22 cellular contexts compared by ENCODE assay signal in the genomic region with DNA sequence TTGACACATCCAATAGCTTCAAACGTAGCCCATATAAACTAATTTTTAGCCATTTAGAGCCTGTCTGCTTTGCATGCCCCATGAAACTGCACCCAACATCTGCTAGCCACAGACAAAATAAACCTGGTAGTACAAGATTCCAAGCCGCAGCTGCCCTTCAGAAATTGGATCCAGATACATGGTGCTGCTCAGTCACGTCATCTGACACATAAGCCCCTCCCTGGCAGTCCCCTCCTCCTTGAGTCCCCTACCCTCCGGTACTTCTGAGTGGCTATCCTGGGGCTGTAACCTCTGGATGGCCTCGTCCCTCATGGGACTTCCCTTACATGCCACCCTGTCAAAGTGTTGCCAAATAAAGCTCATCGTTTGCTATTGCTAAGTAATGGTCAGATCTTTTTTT. TPM values are rescaled to one million over a fixed set of nuclear protein-coding genes. Genes with fewer than 3 reads are reported as not detected.
DNase-seq lines count a peak whose midpoint lies in the region; ATAC-seq and TF ChIP-seq lines count a peak whose summit lies in the region.
"Had no signal": no experiment of that assay in that cellular context is flagged by ENCODE, and none has a peak within 500 bp of the region (broad histone marks: within the 10 kb centered on the region; RNA-seq: fewer than 3 reads in every experiment).

No MANE protein-coding gene starts in this region.

- POLR2A ChIA-PET in Caco-2 (lab: Charles Lee): no interaction called here

- intact Hi-C loops in Caco-2 (cut with micrococcal nuclease; ENCODE audit: unreplicated experiment): no loop called here

- H3K27me3 Mint-ChIP-seq in neural progenitor cell (ENCODE audit: insufficient read depth, low read depth) (no peaks in the 10 kb centered on the region), Caco-2 (ENCODE audit: insufficient read depth, unreplicated experiment) (no peaks in the 10 kb centered on the region)

- CTCF ChIA-PET in Caco-2 (lab: Charles Lee): no interaction called here

- H3K4me1 Mint-ChIP-seq in neural progenitor cell (peaks cover 34% of the 10 kb centered on the region), Caco-2 (ENCODE audit: low read depth, unreplicated experiment) (peaks cover 25% of the 10 kb centered on the region)

- no peak overlapping the region for H2AFZ ChIP-seq in neural progenitor cell (replicated peaks)

- no peaks in the 10 kb centered on the region for H3K9me3 Mint-ChIP-seq in neural progenitor cell
- no peaks in the 10 kb centered on the region for H3K9me3 Mint-ChIP-seq in Caco-2 (ENCODE audit: unreplicated experiment)

- no peak overlapping the region for H3K4me3 Mint-ChIP-seq in neural progenitor cell
- no peak overlapping the region for H3K4me3 Mint-ChIP-seq in Caco-2 (ENCODE audit: unreplicated experiment)
- H3K4me3 Mint-ChIP-seq: CD8-positive, alpha-beta T cell had no signal

- no peak for ATAC-seq in HG03196 (IDR thresholded peaks at IDR 0.05; ENCODE audit: unreplicated experiment)
- ATAC-seq: CD8-positive, alpha-beta T cell had no signal

- BruUV-seq in Caco-2 (replicated peaks; lab: Mats Ljungman, UMichigan): no TSS peak

- DNase-seq in AG20443 (ENCODE audit: low spot score) (peak; percentile 34), SK-N-DZ (ENCODE audit: low spot score) (peak; percentile 17), left kidney (ENCODE audit: low read depth, low spot score) (peak; percentile 30), neural progenitor cell (ENCODE audit: low spot score) (no peak), Caco-2 (no peak), DMS53 treated with DMSO at 0.1 percent for 48 hours (lab: John Stamatoyannopoulos, UW; ENCODE audit: unreplicated experiment) (no peak)
- DNase-seq: AML-193; C1 segment of cervical spinal cord; Calu3; CD8-positive, alpha-beta T cell; DMS153; EL; MV-4-11; NCI-H1105 treated with DMSO at 0.1 percent for 48 hours; NCI-H2029 treated with DMSO at 0.1 percent for 48 hours; NCI-H226; NCI-H510A treated with DMSO at 0.1 percent for 48 hours; NCI-H748 treated with DMSO at 0.1 percent for 48 hours had no signal

- H3K36me3 Mint-ChIP-seq in neural progenitor cell: no peaks in the 10 kb centered on the region
- H3K36me3 Mint-ChIP-seq in Caco-2 (ENCODE audit: insufficient read depth, unreplicated experiment): no peaks in the 10 kb centered on the region

- H3K4me2 ChIP-seq in neural progenitor cell: no peak overlapping the region
- H3K4me2 ChIP-seq: KMS-11 had no signal

- no peaks in the 10 kb centered on the region for H3K79me2 ChIP-seq in neural progenitor cell (ENCODE audit: low read depth)

- no peak overlapping the region for H3K9ac ChIP-seq in neural progenitor cell
- H3K9ac ChIP-seq: KMS-11 had no signal

- H3K4me1 ChIP-seq in neural progenitor cell: peaks cover 50% of the 10 kb centered on the region
- H3K4me1 ChIP-seq in Caco-2: peaks cover 34% of the 10 kb centered on the region

- no peak overlapping the region for H3K4me3 ChIP-seq in neural progenitor cell
- no peak overlapping the region for H3K4me3 ChIP-seq in Caco-2 (ENCODE audit: low read depth, low read length)
- H3K4me3 ChIP-seq: SJSA1 had no signal

- H3K27ac ChIP-seq in neural progenitor cell: no peak overlapping the region
- H3K27ac ChIP-seq: KMS-11, SJSA1 had no signal

- TF ChIP-seq CTCF in neural progenitor cell (IDR thresholded peaks at IDR 0.05) (no peak), Caco-2 (IDR thresholded peaks at IDR 0.05; ENCODE audit: insufficient read depth in 1 of 2, low read depth in 1 of 2, low read length in 1 of 2, severe bottlenecking in 1 of 2, unreplicated experiment in 1 of 2) (no peak)

- peak overlapping the region; percentile 72 for H3K27ac Mint-ChIP-seq in neural progenitor cell
- no peak overlapping the region for H3K27ac Mint-ChIP-seq in Caco-2 (ENCODE audit: unreplicated experiment)
- H3K27ac Mint-ChIP-seq: CD8-positive, alpha-beta T cell had no signal

- H3K36me3 ChIP-seq in neural progenitor cell (no peaks in the 10 kb centered on the region), Caco-2 (ENCODE audit: control insufficient read depth, insufficient read depth, low read length) (peaks cover 1% of the 10 kb centered on the region)
- H3K36me3 ChIP-seq: SJSA1 had no signal

- H3K9me3 ChIP-seq in neural progenitor cell (ENCODE audit: low read depth) (no peaks in the 10 kb centered on the region), Caco-2 (no peaks in the 10 kb centered on the region)
- H3K9me3 ChIP-seq: SJSA1 had no signal

- peaks cover 52% of the 10 kb centered on the region for H3F3A ChIP-seq in neural progenitor cell (ENCODE audit: low read depth)

- no peaks in the 10 kb centered on the region for H3K27me3 ChIP-seq in neural progenitor cell
- no peaks in the 10 kb centered on the region for H3K27me3 ChIP-seq in Caco-2 (replicated peaks; ENCODE audit: control insufficient read depth, insufficient read depth, low read length)
- H3K27me3 ChIP-seq: SJSA1 had no signal

- H4K20me1 ChIP-seq in neural progenitor cell (ENCODE audit: low read depth): no peaks in the 10 kb centered on the region

RNA-seq across cellular contexts. Expression of a gene that starts 33.8 kb away (rescaled TPM):
- 0.07 and 0.19 TPM in 2 replicates for polyA plus RNA-seq in SK-N-DZ (2014; cell fraction: cytosol; rRNA removed)
- polyA plus RNA-seq in SK-N-DZ (2014; cell fraction: nucleus; rRNA removed): 0.86 TPM in 1 of 2 replicates, not detected in the other
- 0.25 TPM in 1 of 2 replicates, not detected in the other for total RNA-seq in neural progenitor cell (ENCODE audit: low replicate concordance)
- total RNA-seq in Caco-2 (2022): 4.1 and 6.4 TPM in 2 replicates
- total RNA-seq: A673 had no signal

Comparison
In these comparisons a context has a peak if more than half of its experiments do, and no peak if none do; other contexts are left out.
1. DNase-seq: peak in AG20443 (single experiment), SK-N-DZ (single experiment) and left kidney (single experiment); none in neural progenitor cell (single experiment), Caco-2 (0 of 2) and DMS53 treated with DMSO at 0.1 percent for 48 hours (single experiment).